In genomic region chr14:69133206-69134125, GRCh38 we compare ENCODE assay signal across 10 cellular contexts. TPM values are rescaled to one million over a fixed set of nuclear protein-coding genes. Genes with fewer than 3 reads are reported as not detected.
DNase-seq lines count a peak whose midpoint lies in the region; ATAC-seq, FAIRE-seq and TF ChIP-seq lines count a peak whose summit lies in the region.
"Had no signal": no experiment of that assay in that cellular context is flagged by ENCODE, and none has a peak within 500 bp of the region (broad histone marks: within the 10 kb centered on the region; RNA-seq: fewer than 3 reads in every experiment).

No MANE protein-coding gene starts in this region.

- peak; percentile 71 for ATAC-seq in activated T-helper 17 cell treated with anti-CD3 and anti-CD28 coated beads, Interleukin-2, amount 50 U/mL, for 72 hours (replicated peaks)
- ATAC-seq in HG03196 (IDR thresholded peaks at IDR 0.05; ENCODE audit: unreplicated experiment), result no peak

- H3K9me3 ChIP-seq in keratinocyte (ENCODE audit: control insufficient read depth, low read depth, low read length), result no peaks in the 10 kb centered on the region

- H3K36me3 Mint-ChIP-seq in activated T-helper 17 cell treated with anti-CD3 and anti-CD28 coated beads, Interleukin-2, amount 50 U/mL, for 72 hours (ENCODE audit: low read depth), result peaks cover 14% of the 10 kb centered on the region
- peaks cover 8% of the 10 kb centered on the region for H3K36me3 Mint-ChIP-seq in activated T-helper 2 cell treated with anti-CD3 and anti-CD28 coated beads, Interferon-gamma antibody, Interleukin-2, Interleukin-4, amounts not matched to agents 10 μg/mL and 5 μg/mL and 100 μg/mL, durations not matched to agents 14 hours and 24 hours and 36 hours (ENCODE audit: low read depth)

- peaks cover 2% of the 10 kb centered on the region for H3K9me1 ChIP-seq in keratinocyte (ENCODE audit: control insufficient read depth, extremely low read depth, insufficient read depth, low read length)

- peaks cover 3% of the 10 kb centered on the region for H4K20me1 ChIP-seq in keratinocyte (ENCODE audit: control insufficient read depth, extremely low read depth, insufficient read depth, low read length)

- peak overlapping the region; percentile 88 for H3K4me2 ChIP-seq in keratinocyte (ENCODE audit: control insufficient read depth, extremely low read depth, insufficient read depth, low read depth, low read length)

- CTCF ChIA-PET in HEK293T (lab: Yijun Ruan, JAX), result interaction anchor here (0.7 to 1.4 kb wide), 5 partner anchors 18 to 254 kb away, joined by 3 to 7 read pairs (median 4); no protein-coding TSS in a partner anchor

- no peaks in the 10 kb centered on the region for H3K27me3 ChIP-seq in keratinocyte (ENCODE audit: control insufficient read depth, extremely low read depth, insufficient read depth, low read length)

- intact Hi-C loops in activated T-helper 2 cell treated with anti-CD3 and anti-CD28 coated beads, Interferon-gamma antibody, Interleukin-2, Interleukin-4, amounts not matched to agents 10 μg/mL and 5 μg/mL and 100 μg/mL, durations not matched to agents 14 hours and 24 hours and 36 hours (cut with micrococcal nuclease), result loop anchor here (10.0 kb wide), 1 partner anchor 331 kb away; no protein-coding TSS in a partner anchor

- peak overlapping the region in 2 of 3 experiments; percentile 22 to 61 for H3K4me3 ChIP-seq in keratinocyte (ENCODE audit: control insufficient read depth in 2 of 3, extremely low read depth in 1 of 3, insufficient read depth in 2 of 3, low read depth in 1 of 3, low read length in 3 of 3)

- dilution Hi-C loops in keratinocyte (cut with MboI; ENCODE audit: extremely low pct_ligation_motif_present, low sequenced_read_pairs), result no loop called here

- H3K27ac ChIP-seq in keratinocyte (ENCODE audit: control insufficient read depth, insufficient read depth, low read length), result peak overlapping the region; percentile 64

- H3K36me3 ChIP-seq in keratinocyte (ENCODE audit: control insufficient read depth in 2 of 2, extremely low read depth in 1 of 2, insufficient read depth in 2 of 2, low read length in 2 of 2), result peaks cover 0 to 2% of the 10 kb centered on the region in 2 experiments

- DNase-seq in AG08395 (ENCODE audit: low spot score) (peak; percentile 47), HEK293T (ENCODE audit: extremely low spot score) (peak; percentile 19), keratinocyte (ENCODE audit: low read depth, low spot score) (no peak), HuH-7 (ENCODE audit: low spot score) (no peak)
- no peak for DNase-seq in activated T-helper 2 cell treated with anti-CD3 and anti-CD28 coated beads, Interferon-gamma antibody, Interleukin-2, Interleukin-4, amounts not matched to agents 10 μg/mL and 5 μg/mL and 100 μg/mL, durations not matched to agents 14 hours and 24 hours and 36 hours (ENCODE audit: low spot score)
- no peak for DNase-seq in stimulated activated naive CD4-positive, alpha-beta T cell (lab: John Stamatoyannopoulos, UW)
- DNase-seq: NCI-H526 had no signal

- peak overlapping the region; percentile 76 for H3K4me3 Mint-ChIP-seq in activated T-helper 17 cell treated with anti-CD3 and anti-CD28 coated beads, Interleukin-2, amount 50 U/mL, for 72 hours
- no peak overlapping the region for H3K4me3 Mint-ChIP-seq in activated T-helper 2 cell treated with anti-CD3 and anti-CD28 coated beads, Interferon-gamma antibody, Interleukin-2, Interleukin-4, amounts not matched to agents 10 μg/mL and 5 μg/mL and 100 μg/mL, durations not matched to agents 14 hours and 24 hours and 36 hours (ENCODE audit: low read depth)
- H3K4me3 Mint-ChIP-seq: dendritic cell treated with granulocyte-macrophage colony-stimulating factor and Interleukin-4, amounts not matched to agents 40 ng/mL and 50 ng/mL, for 4 days had no signal

- peaks cover 58% of the 10 kb centered on the region for H3K79me2 ChIP-seq in keratinocyte (ENCODE audit: control insufficient read depth, insufficient read depth, low read length)

- no peaks in the 10 kb centered on the region for H3K9me3 Mint-ChIP-seq in activated T-helper 17 cell treated with anti-CD3 and anti-CD28 coated beads, Interleukin-2, amount 50 U/mL, for 72 hours
- H3K9me3 Mint-ChIP-seq in activated T-helper 2 cell treated with anti-CD3 and anti-CD28 coated beads, Interferon-gamma antibody, Interleukin-2, Interleukin-4, amounts not matched to agents 10 μg/mL and 5 μg/mL and 100 μg/mL, durations not matched to agents 14 hours and 24 hours and 36 hours, result no peaks in the 10 kb centered on the region
- H3K9me3 Mint-ChIP-seq: dendritic cell treated with granulocyte-macrophage colony-stimulating factor and Interleukin-4, amounts not matched to agents 40 ng/mL and 50 ng/mL, for 4 days had no signal

- peaks cover 54% of the 10 kb centered on the region for H3K4me1 Mint-ChIP-seq in activated T-helper 17 cell treated with anti-CD3 and anti-CD28 coated beads, Interleukin-2, amount 50 U/mL, for 72 hours
- peaks cover 41% of the 10 kb centered on the region for H3K4me1 Mint-ChIP-seq in activated T-helper 2 cell treated with anti-CD3 and anti-CD28 coated beads, Interferon-gamma antibody, Interleukin-2, Interleukin-4, amounts not matched to agents 10 μg/mL and 5 μg/mL and 100 μg/mL, durations not matched to agents 14 hours and 24 hours and 36 hours (ENCODE audit: low read depth)

- no peaks in the 10 kb centered on the region for H3K27me3 Mint-ChIP-seq in activated T-helper 17 cell treated with anti-CD3 and anti-CD28 coated beads, Interleukin-2, amount 50 U/mL, for 72 hours
- H3K27me3 Mint-ChIP-seq in activated T-helper 2 cell treated with anti-CD3 and anti-CD28 coated beads, Interferon-gamma antibody, Interleukin-2, Interleukin-4, amounts not matched to agents 10 μg/mL and 5 μg/mL and 100 μg/mL, durations not matched to agents 14 hours and 24 hours and 36 hours (ENCODE audit: low read depth), result no peaks in the 10 kb centered on the region
- H3K27me3 Mint-ChIP-seq: dendritic cell treated with granulocyte-macrophage colony-stimulating factor and Interleukin-4, amounts not matched to agents 40 ng/mL and 50 ng/mL, for 4 days had no signal

- POLR2A ChIA-PET in HEK293T (lab: Yijun Ruan, JAX), result interaction anchor here (0.6 to 1.7 kb wide), 6 partner anchors 10 to 1274 kb away, joined by 3 to 17 read pairs (median 4); partner anchors contain the start of genes DCAF5 and EXD2

- peak overlapping the region; percentile 53 for H3K9ac ChIP-seq in keratinocyte (ENCODE audit: control insufficient read depth, extremely low read depth, insufficient read depth, low read length)

- peaks cover 29% of the 10 kb centered on the region for H3K4me1 ChIP-seq in keratinocyte (ENCODE audit: control insufficient read depth, extremely low read depth, insufficient read depth, low read length)

- no peak overlapping the region for H2AFZ ChIP-seq in keratinocyte (ENCODE audit: control insufficient read depth, low read length)

- no peak for TF ChIP-seq CTCF in keratinocyte (optimal IDR thresholded peaks at IDR 0.05 in 1 of 3, IDR thresholded peaks at IDR 0.05 in 1 of 3, conservative IDR thresholded peaks at IDR 0.05 in 1 of 3; ENCODE audit: extremely low read depth in 1 of 3, insufficient read depth in 2 of 3, low read length in 3 of 3)

- peak overlapping the region; percentile 90 for H3K27ac Mint-ChIP-seq in activated T-helper 17 cell treated with anti-CD3 and anti-CD28 coated beads, Interleukin-2, amount 50 U/mL, for 72 hours
- no peak overlapping the region for H3K27ac Mint-ChIP-seq in activated T-helper 2 cell treated with anti-CD3 and anti-CD28 coated beads, Interferon-gamma antibody, Interleukin-2, Interleukin-4, amounts not matched to agents 10 μg/mL and 5 μg/mL and 100 μg/mL, durations not matched to agents 14 hours and 24 hours and 36 hours
- H3K27ac Mint-ChIP-seq: dendritic cell treated with granulocyte-macrophage colony-stimulating factor and Interleukin-4, amounts not matched to agents 40 ng/mL and 50 ng/mL, for 4 days had no signal

- peak; percentile 49 for FAIRE-seq in keratinocyte (lab: Jason Lieb, UNC)

TF ChIP-seq in HEK293T, 16 proteins besides CTCF, POLR2A, EP300 and RAD21:
- TF ChIP-seq, protein P1, sequence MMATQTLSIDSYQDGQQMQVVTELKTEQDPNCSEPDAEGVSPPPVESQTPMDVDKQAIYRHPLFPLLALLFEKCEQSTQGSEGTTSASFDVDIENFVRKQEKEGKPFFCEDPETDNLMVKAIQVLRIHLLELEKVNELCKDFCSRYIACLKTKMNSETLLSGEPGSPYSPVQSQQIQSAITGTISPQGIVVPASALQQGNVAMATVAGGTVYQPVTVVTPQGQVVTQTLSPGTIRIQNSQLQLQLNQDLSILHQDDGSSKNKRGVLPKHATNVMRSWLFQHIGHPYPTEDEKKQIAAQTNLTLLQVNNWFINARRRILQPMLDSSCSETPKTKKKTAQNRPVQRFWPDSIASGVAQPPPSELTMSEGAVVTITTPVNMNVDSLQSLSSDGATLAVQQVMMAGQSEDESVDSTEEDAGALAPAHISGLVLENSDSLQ (IDR thresholded peaks at IDR 0.05), result peak; percentile 39
- no peak for TF ChIP-seq ZNF384 (IDR thresholded peaks at IDR 0.05)

RNA-seq across cellular contexts. Expression of gene DCAF5, which starts 19.5 kb away (rescaled TPM):
- total RNA-seq in activated T-helper 17 cell treated with anti-CD3 and anti-CD28 coated beads, Interleukin-2, amount 50 U/mL, for 72 hours, result 10 to 100 TPM; 31.4 to 37.7 TPM
- polyA plus RNA-seq in keratinocyte, result 29.5 to 41.3 TPM (median 34.7 TPM) in 3 replicates
- 20.0 TPM for polyA plus RNA-seq in keratinocyte (2011; ENCODE audit: low read depth)
- 36.9 and 39.1 TPM in 2 replicates for polyA plus RNA-seq in keratinocyte (2011; cell fraction: cytosol; rRNA removed)
- 83.8 and 100 TPM in 2 replicates for polyA plus RNA-seq in keratinocyte (2011; cell fraction: nucleus; rRNA removed)
- 21.7 and 24.6 TPM in 2 replicates for polyA plus RNA-seq in keratinocyte (2012; ENCODE audit: low replicate concordance)
- 33.1 to 68.2 TPM (median 45.4 TPM) in 3 replicates for polyA minus RNA-seq in keratinocyte
- polyA minus RNA-seq in keratinocyte (2011; cell fraction: cytosol; rRNA and poly(A)+ RNA removed), result 16.5 TPM
- 30.4 and 56.1 TPM in 2 replicates for polyA minus RNA-seq in keratinocyte (2011; cell fraction: nucleus; rRNA and poly(A)+ RNA removed)
- 30.4 and 30.7 TPM in 2 replicates for total RNA-seq in activated T-helper 2 cell treated with anti-CD3 and anti-CD28 coated beads, Interferon-gamma antibody, Interleukin-2, Interleukin-4, amounts not matched to agents 10 μg/mL and 5 μg/mL and 100 μg/mL, durations not matched to agents 14 hours and 24 hours and 36 hours

RNA-seq across cellular contexts. Expression of gene EXD2, which starts 57.8 kb away (rescaled TPM):
- total RNA-seq in activated T-helper 17 cell treated with anti-CD3 and anti-CD28 coated beads, Interleukin-2, amount 50 U/mL, for 72 hours, result 10 to 100 TPM in 1 of 2 donors, 1 to 10 TPM in 1; 9.2 to 11.8 TPM
- 19.9 to 23.9 TPM (median 22.7 TPM) in 3 replicates for polyA plus RNA-seq in keratinocyte
- 8.0 TPM for polyA plus RNA-seq in keratinocyte (2011; ENCODE audit: low read depth)
- 10.0 and 17.4 TPM in 2 replicates for polyA plus RNA-seq in keratinocyte (2011; cell fraction: cytosol; rRNA removed)
- 50.0 and 60.7 TPM in 2 replicates for polyA plus RNA-seq in keratinocyte (2011; cell fraction: nucleus; rRNA removed)
- 9.0 and 15.5 TPM in 2 replicates for polyA plus RNA-seq in keratinocyte (2012; ENCODE audit: low replicate concordance)
- polyA minus RNA-seq in keratinocyte, result 10.9 to 36.2 TPM (median 26.2 TPM) in 3 replicates
- polyA minus RNA-seq in keratinocyte (2011; cell fraction: cytosol; rRNA and poly(A)+ RNA removed), result 10.2 TPM
- 37.6 and 51.3 TPM in 2 replicates for polyA minus RNA-seq in keratinocyte (2011; cell fraction: nucleus; rRNA and poly(A)+ RNA removed)
- total RNA-seq in activated T-helper 2 cell treated with anti-CD3 and anti-CD28 coated beads, Interferon-gamma antibody, Interleukin-2, Interleukin-4, amounts not matched to agents 10 μg/mL and 5 μg/mL and 100 μg/mL, durations not matched to agents 14 hours and 24 hours and 36 hours, result 6.6 and 8.1 TPM in 2 replicates

Comparison
In these comparisons a context has a peak if more than half of its experiments do, and no peak if none do; other contexts are left out.
1. DNase-seq: peak in AG08395 (single experiment) and HEK293T (single experiment); none in keratinocyte (single experiment), activated T-helper 2 cell treated with anti-CD3 and anti-CD28 coated beads, Interferon-gamma antibody, Interleukin-2, Interleukin-4, amounts not matched to agents 10 μg/mL and 5 μg/mL and 100 μg/mL, durations not matched to agents 14 hours and 24 hours and 36 hours (single experiment), HuH-7 (single experiment) and stimulated activated naive CD4-positive, alpha-beta T cell (0 of 6).